Comparison of ENCODE assay signal across 1 cellular context in genomic region chr12:51270067-51270846, GRCh38.
TF ChIP-seq lines count a peak whose summit lies in the region.

A gene with protein sequence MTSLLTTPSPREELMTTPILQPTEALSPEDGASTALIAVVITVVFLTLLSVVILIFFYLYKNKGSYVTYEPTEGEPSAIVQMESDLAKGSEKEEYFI (minus strand): TSS chr12:51270415. CDS start chr12:51269278, 1,137 bp downstream.

TF ChIP-seq in HEK293, 187 proteins besides CTCF, POLR2A, EP300 and RAD21 (continued from another document):
- TF ChIP-seq ZXDB (tag by site-specific recombination; IDR thresholded peaks at IDR 0.05) (0 out of 2 replicates have a peak, but pooled peaks have one; percentile 38), ZNF354C (tag by site-specific recombination; IDR thresholded peaks at IDR 0.05; ENCODE audit: borderline replicate concordance, low read depth) (no peak), ZFP41 (tag by site-specific recombination; IDR thresholded peaks at IDR 0.05; ENCODE audit: borderline replicate concordance) (no peak), ZNF707 (tag by site-specific recombination; IDR thresholded peaks at IDR 0.05) (no peak), ZNF658 (tag by site-specific recombination; IDR thresholded peaks at IDR 0.05) (no peak), ZNF335 (tag by site-specific recombination; conservative IDR thresholded peaks at IDR 0.05) (peak; percentile 87), ZBTB20 (tag by site-specific recombination; IDR thresholded peaks at IDR 0.05) (0 out of 2 replicates have a peak, but pooled peaks have one; percentile 33), ZNF223 (tag by site-specific recombination; IDR thresholded peaks at IDR 0.05) (no peak), ZNF514 (tag by site-specific recombination; IDR thresholded peaks at IDR 0.05) (no peak), FEZF1 (tag by site-specific recombination; IDR thresholded peaks at IDR 0.05) (no peak), ZNF623 (tag by site-specific recombination; IDR thresholded peaks at IDR 0.05) (no peak), SP2 (tag by site-specific recombination; IDR thresholded peaks at IDR 0.05) (peak; percentile 65), ZNF600 (tag by site-specific recombination; IDR thresholded peaks at IDR 0.05) (0 out of 2 replicates have a peak, but pooled peaks have one; percentile 9), ZNF747 (tag by site-specific recombination; IDR thresholded peaks at IDR 0.05) (no peak), ZNF654 (tag by site-specific recombination; IDR thresholded peaks at IDR 0.05; ENCODE audit: low read depth) (no peak), ZNF449 (tag by site-specific recombination; IDR thresholded peaks at IDR 0.05) (no peak), MZF1 (tag by site-specific recombination; IDR thresholded peaks at IDR 0.05; ENCODE audit: borderline replicate concordance) (no peak), ZNF19 (tag by site-specific recombination; IDR thresholded peaks at IDR 0.05; ENCODE audit: low read depth) (no peak), GFI1B (tag by site-specific recombination; IDR thresholded peaks at IDR 0.05) (no peak), WT1 (tag by site-specific recombination; IDR thresholded peaks at IDR 0.05) (0 out of 2 replicates have a peak, but pooled peaks have one; percentile 15), ZNF768 (tag by site-specific recombination; IDR thresholded peaks at IDR 0.05) (no peak), ZNF501 (tag by site-specific recombination; IDR thresholded peaks at IDR 0.05) (no peak), TCF7L2 (IDR thresholded peaks at IDR 0.05; ENCODE audit: borderline replicate concordance, low read depth, low read length) (peak; percentile 45; the same call in 1 of the 2 replicates), ZNF791 (tag by site-specific recombination; IDR thresholded peaks at IDR 0.05) (no peak), ZNF146 (tag by site-specific recombination; IDR thresholded peaks at IDR 0.05) (no peak), KLF10 (tag by site-specific recombination; IDR thresholded peaks at IDR 0.05) (no peak), ZNF529 (tag by site-specific recombination; IDR thresholded peaks at IDR 0.05; ENCODE audit: insufficient replicate concordance) (no peak), ZNF785 (tag by site-specific recombination; IDR thresholded peaks at IDR 0.05) (no peak), ZNF48 (tag by site-specific recombination; IDR thresholded peaks at IDR 0.05) (no peak), HOXC10 (CRISPR knock-in tag; IDR thresholded peaks at IDR 0.05) (no peak), OSR2 (tag by site-specific recombination; IDR thresholded peaks at IDR 0.05) (no peak), OVOL3 (tag by site-specific recombination; IDR thresholded peaks at IDR 0.05) (no peak), ZNF248 (tag by site-specific recombination; IDR thresholded peaks at IDR 0.05) (no peak), ZNF148 (tag by site-specific recombination; IDR thresholded peaks at IDR 0.05; ENCODE audit: borderline replicate concordance) (no peak), ZNF610 (tag by site-specific recombination; IDR thresholded peaks at IDR 0.05; ENCODE audit: borderline replicate concordance) (peak; percentile 60; the same call in 1 of the 2 replicates), ZNF274 (IDR thresholded peaks at IDR 0.05; ENCODE audit: low read length) (no peak), ZNF274 (tag by site-specific recombination; IDR thresholded peaks at IDR 0.05; ENCODE audit: borderline replicate concordance) (no peak), ZNF324 (tag by site-specific recombination; IDR thresholded peaks at IDR 0.05) (no peak), ZNF157 (tag by site-specific recombination; IDR thresholded peaks at IDR 0.05) (no peak), ZNF776 (tag by site-specific recombination; IDR thresholded peaks at IDR 0.05; ENCODE audit: borderline replicate concordance) (no peak), ZNF488 (tag by site-specific recombination; IDR thresholded peaks at IDR 0.05) (no peak), ZNF670 (tag by site-specific recombination; IDR thresholded peaks at IDR 0.05; ENCODE audit: low read depth) (no peak), ZNF837 (tag by site-specific recombination; IDR thresholded peaks at IDR 0.05) (no peak), PATZ1 (tag by site-specific recombination; IDR thresholded peaks at IDR 0.05) (peak; percentile 75), ZNF423 (tag by site-specific recombination; IDR thresholded peaks at IDR 0.05) (no peak; the same call in 1 of the 2 replicates), ZBTB7A (tag by site-specific recombination; IDR thresholded peaks at IDR 0.05; ENCODE audit: low read depth) (no peak), HOXA7 (CRISPR knock-in tag; IDR thresholded peaks at IDR 0.05; ENCODE audit: borderline replicate concordance) (no peak), ZNF585B (tag by site-specific recombination; IDR thresholded peaks at IDR 0.05) (no peak), ZBTB8A (tag by site-specific recombination; IDR thresholded peaks at IDR 0.05) (no peak), SP3 (tag by site-specific recombination; IDR thresholded peaks at IDR 0.05) (peak; percentile 67), GLIS1 (tag by site-specific recombination; IDR thresholded peaks at IDR 0.05) (peak; percentile 78), PBX3 (CRISPR knock-in tag; IDR thresholded peaks at IDR 0.05) (no peak), ATF2 (tag by site-specific recombination; IDR thresholded peaks at IDR 0.05; ENCODE audit: low read depth) (no peak), SETDB1 (IDR thresholded peaks at IDR 0.05; ENCODE audit: insufficient read length, low read length) (no peak), ZNF174 (tag by site-specific recombination; IDR thresholded peaks at IDR 0.05) (no peak), ZFP3 (tag by site-specific recombination; IDR thresholded peaks at IDR 0.05; ENCODE audit: low read depth) (no peak), MEIS1 (CRISPR knock-in tag; IDR thresholded peaks at IDR 0.05; ENCODE audit: borderline replicate concordance) (no peak), KLF17 (tag by site-specific recombination; IDR thresholded peaks at IDR 0.05) (no peak), YY1 (tag by site-specific recombination; IDR thresholded peaks at IDR 0.05) (peak; percentile 9; the same call in 1 of the 2 replicates)
- TF ChIP-seq, protein P1, sequence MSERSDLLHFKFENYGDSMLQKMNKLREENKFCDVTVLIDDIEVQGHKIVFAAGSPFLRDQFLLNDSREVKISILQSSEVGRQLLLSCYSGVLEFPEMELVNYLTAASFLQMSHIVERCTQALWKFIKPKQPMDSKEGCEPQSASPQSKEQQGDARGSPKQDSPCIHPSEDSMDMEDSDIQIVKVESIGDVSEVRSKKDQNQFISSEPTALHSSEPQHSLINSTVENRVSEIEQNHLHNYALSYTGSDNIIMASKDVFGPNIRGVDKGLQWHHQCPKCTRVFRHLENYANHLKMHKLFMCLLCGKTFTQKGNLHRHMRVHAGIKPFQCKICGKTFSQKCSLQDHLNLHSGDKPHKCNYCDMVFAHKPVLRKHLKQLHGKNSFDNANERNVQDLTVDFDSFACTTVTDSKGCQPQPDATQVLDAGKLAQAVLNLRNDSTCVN (tag by site-specific recombination; optimal IDR thresholded peaks at IDR 0.05): peak; percentile 93
- TF ChIP-seq, protein P2, sequence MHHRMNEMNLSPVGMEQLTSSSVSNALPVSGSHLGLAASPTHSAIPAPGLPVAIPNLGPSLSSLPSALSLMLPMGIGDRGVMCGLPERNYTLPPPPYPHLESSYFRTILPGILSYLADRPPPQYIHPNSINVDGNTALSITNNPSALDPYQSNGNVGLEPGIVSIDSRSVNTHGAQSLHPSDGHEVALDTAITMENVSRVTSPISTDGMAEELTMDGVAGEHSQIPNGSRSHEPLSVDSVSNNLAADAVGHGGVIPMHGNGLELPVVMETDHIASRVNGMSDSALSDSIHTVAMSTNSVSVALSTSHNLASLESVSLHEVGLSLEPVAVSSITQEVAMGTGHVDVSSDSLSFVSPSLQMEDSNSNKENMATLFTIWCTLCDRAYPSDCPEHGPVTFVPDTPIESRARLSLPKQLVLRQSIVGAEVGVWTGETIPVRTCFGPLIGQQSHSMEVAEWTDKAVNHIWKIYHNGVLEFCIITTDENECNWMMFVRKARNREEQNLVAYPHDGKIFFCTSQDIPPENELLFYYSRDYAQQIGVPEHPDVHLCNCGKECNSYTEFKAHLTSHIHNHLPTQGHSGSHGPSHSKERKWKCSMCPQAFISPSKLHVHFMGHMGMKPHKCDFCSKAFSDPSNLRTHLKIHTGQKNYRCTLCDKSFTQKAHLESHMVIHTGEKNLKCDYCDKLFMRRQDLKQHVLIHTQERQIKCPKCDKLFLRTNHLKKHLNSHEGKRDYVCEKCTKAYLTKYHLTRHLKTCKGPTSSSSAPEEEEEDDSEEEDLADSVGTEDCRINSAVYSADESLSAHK (tag by site-specific recombination; IDR thresholded peaks at IDR 0.05): no peak
